In genomic region chr6:69816569-69816968, GRCh38 we compare ENCODE assay signal across 12 cellular contexts. TPM values are rescaled to one million over a fixed set of nuclear protein-coding genes. Genes with fewer than 3 reads are reported as not detected.
DNase-seq lines count a peak whose midpoint lies in the region; ATAC-seq lines count a peak whose summit lies in the region.
"Had no signal": no experiment of that assay in that cellular context is flagged by ENCODE, and none has a peak within 500 bp of the region (broad histone marks: within the 10 kb centered on the region; RNA-seq: fewer than 3 reads in every experiment).

No MANE protein-coding gene starts in this region.

- peak overlapping the region; percentile 68 for H3K4me3 Mint-ChIP-seq in activated naive CD8-positive, alpha-beta T cell treated with anti-CD3 and anti-CD28 coated beads for 36 hours

- peaks cover 2% of the 10 kb centered on the region for H3K36me3 Mint-ChIP-seq in activated naive CD8-positive, alpha-beta T cell treated with anti-CD3 and anti-CD28 coated beads for 36 hours

- no peaks in the 10 kb centered on the region for H3K79me2 ChIP-seq in ACC112 (ENCODE audit: control insufficient read depth, insufficient read depth, low read length, unreplicated experiment)

- no peak overlapping the region for H3K4me3 ChIP-seq in ACC112 (ENCODE audit: low read depth, low read length)

- DNase-seq in activated naive CD8-positive, alpha-beta T cell treated with anti-CD3 and anti-CD28 coated beads for 36 hours = no peak
- DNase-seq in DMS114 treated with DMSO at 0.1 percent for 48 hours (lab: John Stamatoyannopoulos, UW; ENCODE audit: unreplicated experiment) (no peak), midbrain (lab: John Stamatoyannopoulos, UW) (no peak), MV-4-11 (lab: John Stamatoyannopoulos, UW) (no peak)
- DNase-seq: islet precursor cell, NCI-H2107 had no signal

- H2AFZ ChIP-seq in ACC112 (ENCODE audit: low read length, unreplicated experiment) = peak overlapping the region; percentile 26

- H3K9me3 Mint-ChIP-seq in activated naive CD8-positive, alpha-beta T cell treated with anti-CD3 and anti-CD28 coated beads for 36 hours = no peaks in the 10 kb centered on the region

- H3K27me3 ChIP-seq in ACC112 (ENCODE audit: insufficient read depth, low read length) = no peaks in the 10 kb centered on the region

- no peak overlapping the region for H3K27ac ChIP-seq in ACC112 (ENCODE audit: low read depth, low read length)
- H3K27ac ChIP-seq: epithelial cell of prostate had no signal

- ATAC-seq in GM18867 (IDR thresholded peaks at IDR 0.05; ENCODE audit: unreplicated experiment) = peak; percentile 43
- ATAC-seq in HG03520 (IDR thresholded peaks at IDR 0.05; ENCODE audit: unreplicated experiment) = peak; percentile 27
- ATAC-seq in HG03354 (IDR thresholded peaks at IDR 0.05; ENCODE audit: poor library complexity, severe bottlenecking, unreplicated experiment) = no peak

- no peaks in the 10 kb centered on the region for H3K36me3 ChIP-seq in ACC112 (ENCODE audit: insufficient read depth, low read length)

- H3K4me1 ChIP-seq in ACC112 (ENCODE audit: control insufficient read depth, insufficient read depth, low read length, unreplicated experiment) = peaks cover 7% of the 10 kb centered on the region

- H3K27me3 Mint-ChIP-seq in activated naive CD8-positive, alpha-beta T cell treated with anti-CD3 and anti-CD28 coated beads for 36 hours = no peaks in the 10 kb centered on the region

- peak overlapping the region; percentile 88 for H3K27ac Mint-ChIP-seq in activated naive CD8-positive, alpha-beta T cell treated with anti-CD3 and anti-CD28 coated beads for 36 hours

- peaks cover 51% of the 10 kb centered on the region for H3K4me1 Mint-ChIP-seq in activated naive CD8-positive, alpha-beta T cell treated with anti-CD3 and anti-CD28 coated beads for 36 hours

RNA-seq across cellular contexts. Expression of gene LMBRD1, which starts 19.8 kb away (rescaled TPM):
- 10 to 100 TPM; 15.2 TPM for total RNA-seq in activated naive CD8-positive, alpha-beta T cell treated with anti-CD3 and anti-CD28 coated beads for 36 hours

RNA-seq across cellular contexts. Expression of gene COL19A1, which starts 49.8 kb away (rescaled TPM):
- total RNA-seq in activated naive CD8-positive, alpha-beta T cell treated with anti-CD3 and anti-CD28 coated beads for 36 hours = under 1 TPM; 0.36 to 0.47 TPM
- total RNA-seq: renal cortical epithelial cell had no signal
